Comparison of ENCODE assay signal across 16 cellular contexts in the genomic region with DNA sequence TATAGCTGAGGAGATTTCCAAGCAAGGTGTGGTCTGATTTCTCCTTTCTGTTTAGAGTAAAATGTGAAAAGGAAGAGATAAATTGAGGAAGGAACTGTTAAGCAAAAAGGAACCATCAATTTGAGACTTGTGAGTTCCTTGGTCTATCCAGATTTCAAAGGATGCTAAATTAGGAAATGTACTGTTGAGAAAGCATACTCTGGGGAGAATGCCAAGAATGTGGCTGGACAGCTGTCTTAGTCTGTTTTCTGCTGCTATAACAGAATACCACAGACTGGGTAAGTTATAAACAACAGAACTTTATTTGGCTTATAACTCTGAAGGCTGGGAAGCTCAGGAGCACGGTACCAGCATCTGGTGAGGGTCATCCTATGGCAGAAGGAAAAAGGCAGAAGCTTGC.
DNase-seq lines count a peak whose midpoint lies in the region; ATAC-seq and TF ChIP-seq lines count a peak whose summit lies in the region.
"Had no signal": no experiment of that assay in that cellular context is flagged by ENCODE, and none has a peak within 500 bp of the region (broad histone marks: within the 10 kb centered on the region; RNA-seq: fewer than 3 reads in every experiment).

No MANE protein-coding gene starts in this region.

- TF ChIP-seq RAD21 in IMR-90 (IDR thresholded peaks at IDR 0.05; ENCODE audit: low read length), result no peak

- peaks cover 30% of the 10 kb centered on the region for H3K36me3 Mint-ChIP-seq in glutamatergic neuron (ENCODE audit: unreplicated experiment)

- H4K5ac ChIP-seq in IMR-90 (ENCODE audit: low read depth, low read length), result no peak overlapping the region

- WGBS in IMR-90 (ENCODE audit: extremely low coverage in 2 of 2, insufficient read length in 1 of 2), 2 experiments, result no CpG with 5 or more reads among the region's 1 CpG

- no TSS peak for BruUV-seq in IMR-90 (replicated peaks; lab: Mats Ljungman, UMichigan)

- POLR2A ChIA-PET in IMR-90 (lab: Charles Lee; ENCODE audit: unreplicated experiment), result no interaction called here

- H3K4me1 ChIP-seq in IMR-90 (ENCODE audit: control insufficient read depth, insufficient read depth, low read length), result no peaks in the 10 kb centered on the region
- H3K4me1 ChIP-seq: SJSA1 had no signal

- H3K9me3 ChIP-seq in IMR-90 (ENCODE audit: control insufficient read depth, insufficient read depth, low read length), result no peaks in the 10 kb centered on the region
- H3K9me3 ChIP-seq: SJSA1 had no signal

- H3K9ac ChIP-seq in IMR-90 (ENCODE audit: low read depth, low read length), result no peak overlapping the region

- peaks cover 2% of the 10 kb centered on the region for H3K27me3 Mint-ChIP-seq in glutamatergic neuron (ENCODE audit: unreplicated experiment)

- intact Hi-C loops in IMR-90 (cut with micrococcal nuclease), result no loop called here

- TF ChIP-seq CTCF in IMR-90 (conservative IDR thresholded peaks at IDR 0.05; ENCODE audit: low read depth, low read length) (no peak), astrocyte of the cerebellum (IDR thresholded peaks at IDR 0.05; ENCODE audit: low read depth, low read length, missing control alignments) (no peak), glutamatergic neuron (IDR thresholded peaks at IDR 0.05; ENCODE audit: partially characterized antibody, unreplicated experiment) (no peak)

- no peak overlapping the region for H3K23ac ChIP-seq in IMR-90 (ENCODE audit: low read depth, low read length)

- no peak overlapping the region for H4K8ac ChIP-seq in IMR-90 (ENCODE audit: low read depth in 2 of 2, low read length in 2 of 2)

- H3K9me1 ChIP-seq in IMR-90 (ENCODE audit: insufficient read depth, low read length), result no peaks in the 10 kb centered on the region

- no peaks in the 10 kb centered on the region for H3K27me3 ChIP-seq in IMR-90 (ENCODE audit: control insufficient read depth, insufficient read depth, low read length)
- H3K27me3 ChIP-seq: SJSA1 had no signal

- no peak overlapping the region for H3K27ac ChIP-seq in IMR-90 (ENCODE audit: insufficient read depth, low read length)
- H3K27ac ChIP-seq: C4-2B, PC-9, SJSA1 had no signal

- no peak overlapping the region for H2AK5ac ChIP-seq in IMR-90 (ENCODE audit: low read depth, low read length)

- no peak overlapping the region for H3K4me3 Mint-ChIP-seq in glutamatergic neuron (ENCODE audit: unreplicated experiment)

- H3K18ac ChIP-seq in IMR-90 (ENCODE audit: low read depth, low read length), result no peak overlapping the region

- no peak overlapping the region for H3K4me2 ChIP-seq in IMR-90 (ENCODE audit: low read depth, low read length)
- H3K4me2 ChIP-seq: PC-9 had no signal

- H3K27ac Mint-ChIP-seq in glutamatergic neuron (ENCODE audit: unreplicated experiment), result no peak overlapping the region

- no peak overlapping the region for H3K56ac ChIP-seq in IMR-90 (ENCODE audit: extremely low read depth, insufficient read depth, low read length)

- H2BK5ac ChIP-seq in IMR-90 (ENCODE audit: low read depth, low read length, poor library complexity, severe bottlenecking), result no peak overlapping the region

- H3K14ac ChIP-seq in IMR-90 (replicated peaks; ENCODE audit: low read depth, low read length), result no peak overlapping the region

- no peak overlapping the region for H2BK15ac ChIP-seq in IMR-90 (ENCODE audit: low read depth, low read length)

- no peaks in the 10 kb centered on the region for H3K36me3 ChIP-seq in IMR-90 (ENCODE audit: control insufficient read depth, insufficient read depth, low read length)
- H3K36me3 ChIP-seq: SJSA1 had no signal

- dilution Hi-C loops in IMR-90 (cut with HindIII; ENCODE audit: low sequenced_read_pairs, unreplicated experiment), result no loop called here

- H2BK120ac ChIP-seq in IMR-90 (ENCODE audit: low read depth, low read length), result no peak overlapping the region

- no peak for TF ChIP-seq POLR2A in IMR-90 (IDR thresholded peaks at IDR 0.05; ENCODE audit: low read depth, low read length)

- H3K4me1 Mint-ChIP-seq in glutamatergic neuron (ENCODE audit: low read depth, unreplicated experiment), result peaks cover 12% of the 10 kb centered on the region

- in situ Hi-C loops in IMR-90 (cut with MboI; ENCODE audit: low sequenced_read_pairs) (no loop called here), astrocyte of the cerebellum (cut with HindIII; ENCODE audit: low sequenced_read_pairs) (no loop called here)

- CTCF ChIA-PET in IMR-90 (lab: Yijun Ruan, JAX), result no interaction called here

- DNase-seq in AML-193 (lab: John Stamatoyannopoulos, UW) (peak; percentile 23 to 47), IMR-90 (peak; percentile 4), NOMO-1 treated with DMSO at 0.1 percent for 48 hours (lab: John Stamatoyannopoulos, UW; ENCODE audit: unreplicated experiment) (peak; percentile 61), astrocyte of the cerebellum (ENCODE audit: low read depth) (peak; percentile 2), hypothalamus (lab: John Stamatoyannopoulos, UW) (no peak), NCI-H1694 (lab: John Stamatoyannopoulos, UW) (no peak), NCI-H2107 (lab: John Stamatoyannopoulos, UW) (no peak), glutamatergic neuron (no peak)
- DNase-seq: H7, NCI-H1436, NCI-H2081, NCI-H2227 treated with DMSO at 0.1 percent for 48 hours, NCI-H526 treated with DMSO at 0.1 percent for 48 hours, PC-9 had no signal

- no peaks in the 10 kb centered on the region for H3K79me1 ChIP-seq in IMR-90 (ENCODE audit: low read depth in 1 of 2, low read length in 2 of 2)

- H2BK20ac ChIP-seq in IMR-90 (ENCODE audit: low read depth, low read length), result no peak overlapping the region

- H2AK9ac ChIP-seq in IMR-90 (replicated peaks; ENCODE audit: low read depth, low read length, poor library complexity), result no peak overlapping the region

- peak; percentile 11; the same call in 1 of the 2 replicates for ATAC-seq in IMR-90 (ENCODE audit: low read depth)

- no peak overlapping the region for H2AFZ ChIP-seq in IMR-90 (replicated peaks; ENCODE audit: low read length, poor library complexity)
- H2AFZ ChIP-seq: PC-9 had no signal

- no peak overlapping the region for H4K91ac ChIP-seq in IMR-90 (ENCODE audit: insufficient read depth, low read depth, low read length)

- no peak overlapping the region for H3K4me3 ChIP-seq in IMR-90 (ENCODE audit: insufficient read depth, low read depth, low read length)
- H3K4me3 ChIP-seq in astrocyte of the cerebellum (ENCODE audit: low read depth, low read length), result no peak overlapping the region
- H3K4me3 ChIP-seq: PC-9, SJSA1 had no signal

- peaks cover 4% of the 10 kb centered on the region for H3K9me3 Mint-ChIP-seq in glutamatergic neuron (ENCODE audit: unreplicated experiment)

- no peaks in the 10 kb centered on the region for H4K20me1 ChIP-seq in IMR-90 (ENCODE audit: insufficient read depth, low read length)

- no peak overlapping the region for H3K4ac ChIP-seq in IMR-90 (ENCODE audit: low read depth, low read length)

TF ChIP-seq in IMR-90, 13 proteins besides CTCF, POLR2A, EP300 and RAD21:
- TF ChIP-seq CHD1 (IDR thresholded peaks at IDR 0.05; ENCODE audit: low read depth, low read length), result no peak
- TF ChIP-seq, protein P1, sequence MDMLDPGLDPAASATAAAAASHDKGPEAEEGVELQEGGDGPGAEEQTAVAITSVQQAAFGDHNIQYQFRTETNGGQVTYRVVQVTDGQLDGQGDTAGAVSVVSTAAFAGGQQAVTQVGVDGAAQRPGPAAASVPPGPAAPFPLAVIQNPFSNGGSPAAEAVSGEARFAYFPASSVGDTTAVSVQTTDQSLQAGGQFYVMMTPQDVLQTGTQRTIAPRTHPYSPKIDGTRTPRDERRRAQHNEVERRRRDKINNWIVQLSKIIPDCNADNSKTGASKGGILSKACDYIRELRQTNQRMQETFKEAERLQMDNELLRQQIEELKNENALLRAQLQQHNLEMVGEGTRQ (IDR thresholded peaks at IDR 0.05; ENCODE audit: low read depth, low read length), result no peak
- TF ChIP-seq, protein P2, sequence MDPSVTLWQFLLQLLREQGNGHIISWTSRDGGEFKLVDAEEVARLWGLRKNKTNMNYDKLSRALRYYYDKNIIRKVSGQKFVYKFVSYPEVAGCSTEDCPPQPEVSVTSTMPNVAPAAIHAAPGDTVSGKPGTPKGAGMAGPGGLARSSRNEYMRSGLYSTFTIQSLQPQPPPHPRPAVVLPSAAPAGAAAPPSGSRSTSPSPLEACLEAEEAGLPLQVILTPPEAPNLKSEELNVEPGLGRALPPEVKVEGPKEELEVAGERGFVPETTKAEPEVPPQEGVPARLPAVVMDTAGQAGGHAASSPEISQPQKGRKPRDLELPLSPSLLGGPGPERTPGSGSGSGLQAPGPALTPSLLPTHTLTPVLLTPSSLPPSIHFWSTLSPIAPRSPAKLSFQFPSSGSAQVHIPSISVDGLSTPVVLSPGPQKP (IDR thresholded peaks at IDR 0.05; ENCODE audit: borderline replicate concordance, low read depth, low read length), result no peak
- TF ChIP-seq MXI1 (IDR thresholded peaks at IDR 0.05; ENCODE audit: borderline replicate concordance, low read depth, low read length), result no peak
- no peak for TF ChIP-seq RCOR1 (IDR thresholded peaks at IDR 0.05; ENCODE audit: insufficient replicate concordance, low read length)
- no peak for TF ChIP-seq RFX5 (IDR thresholded peaks at IDR 0.05; ENCODE audit: low read depth, low read length)
- no peak for TF ChIP-seq SMC3 (IDR thresholded peaks at IDR 0.05; ENCODE audit: low read depth, low read length)
- no peak for TF ChIP-seq FOS (IDR thresholded peaks at IDR 0.05; ENCODE audit: low read depth, low read length)
- no peak for TF ChIP-seq NFE2L2 (IDR thresholded peaks at IDR 0.05; ENCODE audit: low read depth, low read length)
- TF ChIP-seq MAZ (IDR thresholded peaks at IDR 0.05; ENCODE audit: borderline replicate concordance, low read depth, low read length), result no peak
- no peak for TF ChIP-seq CEBPB (IDR thresholded peaks at IDR 0.05; ENCODE audit: low read depth, low read length)

Comparison
In these comparisons a context has a peak if more than half of its experiments do, and no peak if none do; other contexts are left out.
1. DNase-seq: peak in AML-193 (2 of 2), IMR-90 (single experiment), NOMO-1 treated with DMSO at 0.1 percent for 48 hours (single experiment) and astrocyte of the cerebellum (single experiment); none in hypothalamus (0 of 51), NCI-H1694 (single experiment), NCI-H2107 (single experiment) and glutamatergic neuron (single experiment).